1 cellular context compared by ENCODE assay signal in genomic region chr18:8662574-8663255, GRCh38.
TF ChIP-seq lines count a peak whose summit lies in the region.

No MANE protein-coding gene starts in this region.

TF ChIP-seq in GM23338, 12 proteins besides CTCF, POLR2A, EP300 and RAD21 (continued from another document):
- TF ChIP-seq REST (IDR thresholded peaks at IDR 0.05; ENCODE audit: unreplicated experiment): no peak
- TF ChIP-seq EZH2 (IDR thresholded peaks at IDR 0.05; ENCODE audit: low read depth, unreplicated experiment): no peak
- no peak for TF ChIP-seq ZNF331 (CRISPR knock-in tag; IDR thresholded peaks at IDR 0.05; ENCODE audit: low read depth)
- TF ChIP-seq STAT1 (IDR thresholded peaks at IDR 0.05; ENCODE audit: unreplicated experiment): no peak
